1 cellular context compared by ENCODE assay signal in genomic region chr20:52103911-52104545, GRCh38.
TF ChIP-seq lines count a peak whose summit lies in the region.

No MANE protein-coding gene starts in this region.

TF ChIP-seq in H1, 55 proteins besides CTCF, POLR2A, EP300 and RAD21 (continued from another document):
- TF ChIP-seq GABPA (IDR thresholded peaks at IDR 0.05; ENCODE audit: borderline replicate concordance, insufficient read depth, low read length) (no peak), KDM1A (IDR thresholded peaks at IDR 0.05; ENCODE audit: borderline replicate concordance, low read length) (no peak), CBX8 (IDR thresholded peaks at IDR 0.05; ENCODE audit: borderline replicate concordance, low read depth, low read length) (no peak), RBBP5 (IDR thresholded peaks at IDR 0.05; ENCODE audit: borderline replicate concordance, low read depth, low read length) (0 out of 2 replicates have a peak, but pooled peaks have one; percentile 18), BACH1 (IDR thresholded peaks at IDR 0.05; ENCODE audit: low read length) (no peak), SP4 (IDR thresholded peaks at IDR 0.05; ENCODE audit: low read length) (no peak), TBP (IDR thresholded peaks at IDR 0.05; ENCODE audit: low read depth, low read length) (no peak), HDAC6 (IDR thresholded peaks at IDR 0.05; ENCODE audit: low read depth, low read length) (no peak), ATF2 (IDR thresholded peaks at IDR 0.05; ENCODE audit: low read length) (0 out of 2 replicates have a peak, but pooled peaks have one; percentile 6), PHF8 (conservative IDR thresholded peaks at IDR 0.05; ENCODE audit: low read depth, low read length) (peak; percentile 13; the same call in 1 of the 2 replicates), CHD7 (IDR thresholded peaks at IDR 0.05; ENCODE audit: insufficient replicate concordance, low read length) (no peak), E2F6 (IDR thresholded peaks at IDR 0.05) (peak; percentile 57; the same call in 1 of the 2 replicates), NRF1 (IDR thresholded peaks at IDR 0.05; ENCODE audit: low read depth, low read length) (no peak), CREB1 (IDR thresholded peaks at IDR 0.05) (no peak), MAFK (IDR thresholded peaks at IDR 0.05; ENCODE audit: low read depth, low read length) (no peak)
